8 cellular contexts compared by ENCODE assay signal in the genomic region with DNA sequence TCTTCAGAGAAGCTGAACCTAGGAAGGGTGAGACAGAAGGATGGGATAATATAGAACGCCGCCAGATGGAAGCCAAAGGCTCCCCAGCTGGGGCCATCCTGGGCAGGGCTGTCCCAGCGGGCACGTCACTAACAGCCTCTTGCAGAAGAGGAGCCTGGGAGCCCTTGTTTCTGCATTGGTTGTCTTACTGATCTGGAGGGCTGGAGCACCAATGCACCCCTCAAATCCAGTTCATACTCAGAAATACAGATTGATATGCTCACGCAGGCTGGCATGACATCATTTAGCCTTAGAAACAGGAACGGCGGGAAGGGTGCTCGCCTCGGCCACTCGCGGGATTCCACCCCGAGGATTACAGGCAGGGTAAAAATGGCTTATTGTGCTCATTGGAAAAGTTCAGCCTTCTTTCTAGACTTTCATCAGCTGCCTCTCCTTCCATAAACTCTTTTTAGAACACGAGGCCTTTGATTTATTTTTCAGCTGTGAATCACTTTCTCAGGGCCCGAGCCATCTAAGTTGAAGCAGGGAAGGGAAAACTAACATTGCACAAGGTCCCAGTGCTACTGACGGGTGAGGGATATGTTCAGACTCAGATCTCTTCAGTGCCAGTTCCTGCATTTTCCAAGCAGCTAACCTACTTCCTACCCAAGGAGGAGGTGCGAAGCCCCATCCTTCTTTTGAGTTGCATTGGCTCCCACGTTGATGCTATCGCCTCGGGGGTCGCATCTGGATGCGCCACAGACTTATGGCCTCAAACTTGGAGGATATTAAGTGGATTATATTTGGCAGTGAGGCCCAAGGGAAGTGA.
DNase-seq lines count a peak whose midpoint lies in the region; ATAC-seq lines count a peak whose summit lies in the region.

No MANE protein-coding gene starts in this region.

- H3K4me1 Mint-ChIP-seq in T-helper 1 cell treated with Interleukin-12 subunit alpha and Interleukin-12 subunit beta and Interleukin-4 antibody, amounts not matched to agents 30 μg/mL and 1 μg/mL, for 36 hours (ENCODE audit: low read depth), result peaks cover 79% of the 10 kb centered on the region
- H3K4me1 Mint-ChIP-seq in activated naive CD8-positive, alpha-beta T cell treated with anti-CD3 and anti-CD28 coated beads, Interleukin-2, amount 10 ng/mL, durations not matched to agents 7 days and 5 days, result peaks cover 59% of the 10 kb centered on the region

- H3K27me3 Mint-ChIP-seq in T-helper 1 cell treated with Interleukin-12 subunit alpha and Interleukin-12 subunit beta and Interleukin-4 antibody, amounts not matched to agents 30 μg/mL and 1 μg/mL, for 36 hours (ENCODE audit: low read depth), result no peaks in the 10 kb centered on the region
- no peaks in the 10 kb centered on the region for H3K27me3 Mint-ChIP-seq in activated naive CD8-positive, alpha-beta T cell treated with anti-CD3 and anti-CD28 coated beads, Interleukin-2, amount 10 ng/mL, durations not matched to agents 7 days and 5 days

- no peak for ATAC-seq in activated naive CD8-positive, alpha-beta T cell treated with anti-CD3 and anti-CD28 coated beads, Interleukin-2, amount 10 ng/mL, durations not matched to agents 7 days and 5 days (ENCODE audit: low read depth)

- POLR2A ChIA-PET in activated naive CD8-positive, alpha-beta T cell treated with anti-CD3 and anti-CD28 coated beads, Interleukin-2, amount 10 ng/mL, durations not matched to agents 7 days and 5 days (lab: Charles Lee), result interaction anchor here (0.6 to 1.6 kb wide), 4 partner anchors 183 to 441 kb away, joined by 3 to 9 read pairs (median 4); a partner anchor contains a TSS

- H3K4me3 Mint-ChIP-seq in T-helper 1 cell treated with Interleukin-12 subunit alpha and Interleukin-12 subunit beta and Interleukin-4 antibody, amounts not matched to agents 30 μg/mL and 1 μg/mL, for 36 hours, result peak overlapping the region; percentile 81
- H3K4me3 Mint-ChIP-seq in activated naive CD8-positive, alpha-beta T cell treated with anti-CD3 and anti-CD28 coated beads, Interleukin-2, amount 10 ng/mL, durations not matched to agents 7 days and 5 days, result peak overlapping the region; percentile 77

- peak overlapping the region; percentile 95 for H3K27ac Mint-ChIP-seq in T-helper 1 cell treated with Interleukin-12 subunit alpha and Interleukin-12 subunit beta and Interleukin-4 antibody, amounts not matched to agents 30 μg/mL and 1 μg/mL, for 36 hours
- peak overlapping the region; percentile 96 for H3K27ac Mint-ChIP-seq in activated naive CD8-positive, alpha-beta T cell treated with anti-CD3 and anti-CD28 coated beads, Interleukin-2, amount 10 ng/mL, durations not matched to agents 7 days and 5 days

- peaks cover 27% of the 10 kb centered on the region for H3K36me3 Mint-ChIP-seq in T-helper 1 cell treated with Interleukin-12 subunit alpha and Interleukin-12 subunit beta and Interleukin-4 antibody, amounts not matched to agents 30 μg/mL and 1 μg/mL, for 36 hours (ENCODE audit: low read depth)
- H3K36me3 Mint-ChIP-seq in activated naive CD8-positive, alpha-beta T cell treated with anti-CD3 and anti-CD28 coated beads, Interleukin-2, amount 10 ng/mL, durations not matched to agents 7 days and 5 days, result peaks cover 6% of the 10 kb centered on the region

- H3K27ac ChIP-seq in temporal lobe (ENCODE audit: low read depth, low read length), result peak overlapping the region; percentile 77

- H3K9me3 Mint-ChIP-seq in T-helper 1 cell treated with Interleukin-12 subunit alpha and Interleukin-12 subunit beta and Interleukin-4 antibody, amounts not matched to agents 30 μg/mL and 1 μg/mL, for 36 hours, result no peaks in the 10 kb centered on the region
- H3K9me3 Mint-ChIP-seq in activated naive CD8-positive, alpha-beta T cell treated with anti-CD3 and anti-CD28 coated beads, Interleukin-2, amount 10 ng/mL, durations not matched to agents 7 days and 5 days, result no peaks in the 10 kb centered on the region

- no peak for DNase-seq in T-helper 1 cell
- DNase-seq in activated naive CD8-positive, alpha-beta T cell treated with anti-CD3 and anti-CD28 coated beads, Interleukin-2, amount 10 ng/mL, durations not matched to agents 7 days and 5 days, result no peak
- DNase-seq in iris pigment epithelial cell (ENCODE audit: low read depth), result peak; percentile 69
- DNase-seq in NCI-H526 treated with DMSO at 0.1 percent for 48 hours (lab: John Stamatoyannopoulos, UW), result no peak
- no peak for DNase-seq in NCI-H1417 treated with DMSO at 0.1 percent for 48 hours (lab: John Stamatoyannopoulos, UW)
- no peak for DNase-seq in OCI-M2 (lab: John Stamatoyannopoulos, UW; ENCODE audit: unreplicated experiment)
